Comparison of ENCODE assay signal across 25 cellular contexts in the genomic region with DNA sequence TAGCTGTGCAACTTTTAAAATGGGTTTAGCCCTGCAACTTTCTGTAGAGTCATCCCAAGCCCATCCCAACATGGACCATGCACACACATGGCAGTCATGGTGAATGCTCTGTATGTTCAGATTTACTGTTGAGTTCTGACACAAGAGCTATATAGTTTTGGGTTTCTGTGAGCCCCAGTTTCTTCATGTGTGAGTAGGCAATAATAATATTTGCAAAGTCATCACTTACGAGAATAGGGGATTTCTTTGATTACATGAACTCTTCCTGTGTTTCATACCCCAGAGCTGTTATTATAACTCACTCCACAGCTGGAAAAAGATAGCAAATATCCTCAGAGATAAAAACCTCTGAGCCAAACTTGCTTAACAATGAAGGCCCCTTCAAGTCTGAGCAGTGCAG.
"Had no signal": no experiment of that assay in that cellular context is flagged by ENCODE, and none has a peak within 500 bp of the region (broad histone marks: within the 10 kb centered on the region; RNA-seq: fewer than 3 reads in every experiment).

No MANE protein-coding gene starts in this region.

- H3K27me3 ChIP-seq: adrenal gland, MG63, Peyer's patch, SJSA1 had no signal

- H3K27ac ChIP-seq: adrenal gland, KMS-11, Peyer's patch, RWPE1, SJSA1 had no signal

- H3K4me1 Mint-ChIP-seq: activated naive CD8-positive, alpha-beta T cell treated with anti-CD3 and anti-CD28 coated beads, Interleukin-2, amount 10 ng/mL, durations not matched to agents 7 days and 5 days; central memory CD8-positive, alpha-beta T cell had no signal

- H3K4me1 ChIP-seq: adrenal gland, Peyer's patch, SJSA1 had no signal

- H3K4me3 ChIP-seq: adrenal gland, MG63, Peyer's patch, SJSA1 had no signal

- H3K27ac Mint-ChIP-seq: activated CD8-positive, alpha-beta T cell treated with anti-CD3 and anti-CD28 coated beads, Interleukin-2, amount 10 ng/mL, durations not matched to agents 7 days and 5 days; activated naive CD8-positive, alpha-beta T cell treated with anti-CD3 and anti-CD28 coated beads, Interleukin-2, amount 10 ng/mL, durations not matched to agents 7 days and 5 days; T-helper 1 cell treated with Interleukin-12 subunit alpha and Interleukin-12 subunit beta and Interleukin-4 antibody, amounts not matched to agents 30 μg/mL and 1 μg/mL, for 36 hours had no signal

- ATAC-seq: activated CD4-positive, CD25-positive, alpha-beta regulatory T cell treated with anti-CD3 and anti-CD28 coated beads, Interleukin-2, amount 50 U/mL, for 24 hours; activated CD8-positive, alpha-beta T cell treated with anti-CD3 and anti-CD28 coated beads, Interleukin-2, amount 10 ng/mL, durations not matched to agents 7 days and 5 days had no signal

- H3K9me3 Mint-ChIP-seq: T-helper 1 cell treated with Interleukin-12 subunit alpha and Interleukin-12 subunit beta and Interleukin-4 antibody, amounts not matched to agents 30 μg/mL and 1 μg/mL, for 36 hours had no signal

- H3K4me2 ChIP-seq: KMS-11 had no signal

- H3K4me3 Mint-ChIP-seq: activated CD8-positive, alpha-beta T cell treated with anti-CD3 and anti-CD28 coated beads, Interleukin-2, amount 10 ng/mL, durations not matched to agents 7 days and 5 days; activated naive CD8-positive, alpha-beta T cell treated with anti-CD3 and anti-CD28 coated beads, Interleukin-2, amount 10 ng/mL, durations not matched to agents 7 days and 5 days; central memory CD8-positive, alpha-beta T cell; T-helper 1 cell treated with Interleukin-12 subunit alpha and Interleukin-12 subunit beta and Interleukin-4 antibody, amounts not matched to agents 30 μg/mL and 1 μg/mL, for 36 hours had no signal

- H3K36me3 ChIP-seq: adrenal gland, MG63, Peyer's patch, SJSA1 had no signal

- H3K9me3 ChIP-seq: adrenal gland, Peyer's patch had no signal

- H3K9ac ChIP-seq: KMS-11 had no signal

- DNase-seq: activated CD4-positive, alpha-beta T cell treated with anti-CD3 and anti-CD28 coated beads for 4 hours; activated CD8-positive, alpha-beta memory T cell treated with anti-CD3 and anti-CD28 coated beads, Interleukin-2, amount 50 U/mL, for 48 hours; activated CD8-positive, alpha-beta T cell treated with anti-CD3 and anti-CD28 coated beads, Interleukin-2, amount 10 ng/mL, durations not matched to agents 7 days and 5 days; activated naive CD4-positive, alpha-beta T cell treated with anti-CD3 and anti-CD28 coated beads, Interleukin-2, amount 50 U/mL, for 16 hours; activated naive CD8-positive, alpha-beta T cell treated with anti-CD3 and anti-CD28 coated beads, Interleukin-2, amount 10 ng/mL, durations not matched to agents 7 days and 5 days; activated T-cell treated with anti-CD3 and anti-CD28 coated beads, Interleukin-2, amount 50 U/mL, for 1 hour; adrenal gland; anterior cingulate cortex; MG63; MV-4-11; NCI-H1092 treated with DMSO at 0.1 percent for 48 hours; NCI-H1417 treated with DMSO at 0.1 percent for 48 hours; NCI-H1694; NCI-H2029; NCI-H2107; NCI-H446; NCI-H524; Peyer's patch; Right ventricle myocardium superior had no signal

- H3K27me3 Mint-ChIP-seq: activated naive CD8-positive, alpha-beta T cell treated with anti-CD3 and anti-CD28 coated beads, Interleukin-2, amount 10 ng/mL, durations not matched to agents 7 days and 5 days; central memory CD8-positive, alpha-beta T cell had no signal

- H3K36me3 Mint-ChIP-seq: activated naive CD8-positive, alpha-beta T cell treated with anti-CD3 and anti-CD28 coated beads, Interleukin-2, amount 10 ng/mL, durations not matched to agents 7 days and 5 days had no signal
